ENCODE assay signal across 27 cellular contexts in the genomic region with DNA sequence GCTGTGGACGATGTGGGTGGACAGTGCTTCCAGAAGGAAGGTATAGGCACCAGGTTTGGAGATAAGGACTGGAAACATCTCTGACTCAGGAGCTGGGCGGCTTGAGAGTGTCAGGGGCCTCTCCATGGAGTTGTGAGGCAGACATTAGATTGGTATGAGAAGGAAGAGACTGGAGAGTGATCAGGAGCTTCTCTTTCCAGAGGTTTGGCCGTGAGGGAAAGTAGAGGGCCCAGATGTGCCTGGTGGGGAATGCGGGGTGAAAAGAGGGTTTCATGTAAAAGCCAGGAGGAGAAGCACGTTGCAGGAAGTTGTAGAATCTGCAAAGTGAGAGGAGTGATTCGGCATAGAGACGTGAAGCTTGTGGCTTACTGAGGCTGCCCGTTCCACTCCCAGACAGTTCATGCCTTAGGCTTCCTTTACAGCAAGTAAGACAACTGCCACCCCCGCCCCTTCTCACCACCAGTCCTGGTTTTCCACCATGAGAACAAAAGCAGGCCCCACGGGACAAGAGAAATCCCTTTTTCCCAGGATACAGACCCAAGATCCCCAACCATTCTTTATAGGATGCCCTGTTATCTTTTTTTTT.
"Had no signal": no experiment of that assay in that cellular context is flagged by ENCODE, and none has a peak within 500 bp of the region (broad histone marks: within the 10 kb centered on the region; RNA-seq: fewer than 3 reads in every experiment).

No MANE protein-coding gene starts in this region.

- H3K27ac ChIP-seq: breast epithelium, KMS-11, SJCRH30, VCaP had no signal

- ATAC-seq: activated CD4-positive, alpha-beta T cell treated with anti-CD3 and anti-CD28 coated beads for 36 hours; activated T-helper 17 cell treated with anti-CD3 and anti-CD28 coated beads, Interleukin-2, amount 50 U/mL, for 72 hours; Panc1 had no signal

- H3K4me2 ChIP-seq: KMS-11, SK-N-SH had no signal

- DNase-seq: activated CD4-positive, alpha-beta memory T cell treated with anti-CD3 and anti-CD28 coated beads, Interleukin-2, amount 10 ng/mL, durations not matched to agents 7 days and 5 days; activated CD4-positive, alpha-beta T cell treated with anti-CD3 and anti-CD28 coated beads for 36 hours; activated CD4-positive, alpha-beta T cell treated with anti-CD3 and anti-CD28 coated beads, Interleukin-2, amount 50 U/mL, for 1 hour; activated naive CD4-positive, alpha-beta T cell; activated T-cell treated with anti-CD3 and anti-CD28 coated beads for 4 hours; activated T-cell treated with anti-CD3 and anti-CD28 coated beads, Interleukin-2, amount 50 U/mL, for 48 hours; MG63; MV-4-11; NCI-H1092 treated with DMSO at 0.1 percent for 48 hours; NCI-H1417 treated with DMSO at 0.1 percent for 48 hours; NCI-H1694; NCI-H2029; NCI-H2107; NCI-H510A treated with DMSO at 0.1 percent for 48 hours; NCI-H69; NK-92 treated with Interleukin-12 subunit alpha and Interleukin-12 subunit beta, amount 100 ng/mL, for 24 hours; OCI-M1; Right ventricle myocardium superior; RPMI8226; SJCRH30; SK-N-SH; T-helper 1 cell had no signal

- H3K4me3 ChIP-seq: breast epithelium, MG63, SJCRH30 had no signal

- H3K4me1 ChIP-seq: breast epithelium, SJCRH30 had no signal

- H3K27me3 ChIP-seq: MG63 had no signal

- H3K9ac ChIP-seq: KMS-11, SK-N-SH had no signal

- H3K36me3 ChIP-seq: breast epithelium, MG63, SJCRH30 had no signal

- H3K9me3 ChIP-seq: breast epithelium, MG63, SJCRH30, SK-N-SH had no signal
